26 cellular contexts compared by ENCODE assay signal in genomic region chr15:75943713-75944215, GRCh38. TPM values are rescaled to one million over a fixed set of nuclear protein-coding genes. Genes with fewer than 3 reads are reported as not detected.
DNase-seq lines count a peak whose midpoint lies in the region; ATAC-seq, FAIRE-seq and TF ChIP-seq lines count a peak whose summit lies in the region.
"Had no signal": no experiment of that assay in that cellular context is flagged by ENCODE, and none has a peak within 500 bp of the region (broad histone marks: within the 10 kb centered on the region; RNA-seq: fewer than 3 reads in every experiment).

No MANE protein-coding gene starts in this region.

- FAIRE-seq in A549 (lab: Jason Lieb, UNC): no peak
- FAIRE-seq: GM12891 had no signal

- no peak overlapping the region for H3K9ac ChIP-seq in GM23248

- no peaks in the 10 kb centered on the region for H3K9me3 ChIP-seq in A549
- H3K9me3 ChIP-seq in GM23248 (ENCODE audit: low read depth): no peaks in the 10 kb centered on the region
- H3K9me3 ChIP-seq: adrenal gland had no signal

- H3K36me3 ChIP-seq in GM23248 (ENCODE audit: low read depth): peaks cover 11% of the 10 kb centered on the region; the same call in 1 of the 2 replicates
- H3K36me3 ChIP-seq: adrenal gland, BE2C had no signal

- no peak for TF ChIP-seq EP300 in A549 (IDR thresholded peaks at IDR 0.05)

- no peaks in the 10 kb centered on the region for H3K9me2 ChIP-seq in GM23248 (ENCODE audit: insufficient read depth)

- peaks cover 75% of the 10 kb centered on the region for H3F3A ChIP-seq in GM23248 (ENCODE audit: insufficient read depth)

- no peaks in the 10 kb centered on the region for H3K79me2 ChIP-seq in GM23248 (ENCODE audit: insufficient read depth)
- H3K79me2 ChIP-seq: hepatocyte had no signal

- 0 out of 2 replicates have a peak, but pooled peaks cover under 1% of the 10 kb centered on the region for H4K20me1 ChIP-seq in GM23248 (ENCODE audit: insufficient read depth)

- no peak for TF ChIP-seq POLR2A in A549 (IDR thresholded peaks at IDR 0.05; ENCODE audit: low read length)

- TF ChIP-seq CTCF in A549 (IDR thresholded peaks at IDR 0.05) (no peak), fibroblast of mammary gland (conservative IDR thresholded peaks at IDR 0.05; ENCODE audit: control insufficient read depth, insufficient read depth, low read depth, low read length) (no peak), GM13976 (IDR thresholded peaks at IDR 0.05; ENCODE audit: borderline replicate concordance, control extremely low read depth, extremely low read depth, insufficient read depth, missing control alignments) (no peak)

- WGBS in A549 (ENCODE audit: missing lambda C conversion rate): 79% methylated on average over 1 of the region's 1 CpG
- WGBS in GM23248 (ENCODE audit: low coverage in 1 of 2, low lambda C conversion rate in 2 of 2, missing lambda C conversion rate in 2 of 2), 2 experiments: 94 to 97% methylated on average over 1 of the region's 1 CpG

- DNase-seq in A549 (ENCODE audit: low read depth in 1 of 2, low spot score in 1 of 2) (no peak), GM23248 (peak; percentile 36), OCI-M1 (lab: John Stamatoyannopoulos, UW) (peak; percentile 4), fibroblast of mammary gland (ENCODE audit: low read depth) (peak; percentile 12), GM13976 (ENCODE audit: low spot score) (no peak)
- no peak for DNase-seq in activated CD8-positive, alpha-beta memory T cell treated with anti-CD3 and anti-CD28 coated beads for 24 hours
- DNase-seq in stimulated activated CD4-positive, alpha-beta T cell treated with anti-CD3 and anti-CD28 coated beads, Interleukin-1b, Interleukin-23, amount 100 ng/mL, for 48 hours: no peak
- DNase-seq: ACHN; activated CD4-positive, alpha-beta T cell treated with anti-CD3 and anti-CD28 coated beads, Interleukin-2, amount 50 U/mL, for 48 hours; activated CD4-positive, CD25-positive, alpha-beta regulatory T cell treated with anti-CD3 and anti-CD28 coated beads, Interleukin-2, amount 50 U/mL, for 72 hours; activated naive CD4-positive, alpha-beta T cell; activated T-cell treated with anti-CD3 and anti-CD28 coated beads, Interleukin-2, amount 50 U/mL, for 72 hours; adrenal gland; BE2C; CD8-positive, alpha-beta T cell; H9; left cardiac atrium; NCI-H1048; NCI-H1694; NCI-H748 treated with DMSO at 0.1 percent for 48 hours; stimulated activated naive CD4-positive, alpha-beta T cell treated with Interleukin-2 at 50 U/mL for 16 hours; T-helper 2 cell had no signal

- no peak overlapping the region for H2AFZ ChIP-seq in GM23248
- H2AFZ ChIP-seq: hepatocyte had no signal

- ATAC-seq in A549: peak; percentile 18 to 25; a peak in 4 of 6 replicates
- ATAC-seq: activated T-cell treated with anti-CD3 and anti-CD28 coated beads, Interleukin-2, amount 50 U/mL, for 72 hours; CD8-positive, alpha-beta T cell; left cardiac atrium had no signal

- H3K4me2 ChIP-seq in A549 (no peak overlapping the region), GM23248 (ENCODE audit: unreplicated experiment) (peak overlapping the region; percentile 20)
- H3K4me2 ChIP-seq: hepatocyte had no signal

- H3K27ac ChIP-seq in A549: no peak overlapping the region
- no peak overlapping the region for H3K27ac ChIP-seq in GM23248
- H3K27ac ChIP-seq: adrenal gland, hepatocyte, SK-N-MC, skin epidermis had no signal

- no peak overlapping the region for H3K4me3 ChIP-seq in A549
- H3K4me3 ChIP-seq in GM23248: no peak overlapping the region
- H3K4me3 ChIP-seq in fibroblast of mammary gland (ENCODE audit: control insufficient read depth, low read depth, low read length): no peak overlapping the region
- H3K4me3 ChIP-seq: adrenal gland, hepatocyte, SK-N-MC, skin epidermis had no signal

- no peak for TF ChIP-seq RAD21 in A549 (conservative IDR thresholded peaks at IDR 0.05 in 1 of 2, IDR thresholded peaks at IDR 0.05 in 1 of 2)

- H3K27me3 ChIP-seq in GM23248 (replicated peaks; ENCODE audit: insufficient read depth): no peaks in the 10 kb centered on the region
- H3K27me3 ChIP-seq: adrenal gland, hepatocyte had no signal

- POLR2A ChIA-PET in A549 (lab: Yijun Ruan, JAX): no interaction called here

- in situ Hi-C loops in GM23248 (cut with MboI): no loop called here
- in situ Hi-C loops in GM13976 (cut with MboI; ENCODE audit: low sequenced_read_pairs, unreplicated experiment): no loop called here

- CTCF ChIA-PET in A549 (lab: Yijun Ruan, JAX): interaction anchor here (1.3 kb wide), 1 partner anchor 11 kb away, joined by 4 read pairs; no protein-coding TSS in a partner anchor

- H3K4me1 ChIP-seq in A549 (0 out of 3 replicates have a peak, but pooled peaks cover 4% of the 10 kb centered on the region), GM23248 (ENCODE audit: insufficient read depth) (peaks cover 37% of the 10 kb centered on the region)
- H3K4me1 ChIP-seq: adrenal gland, BE2C had no signal

TF ChIP-seq in A549, 52 proteins besides CTCF, POLR2A, EP300 and RAD21 (continues in another document):
- TF ChIP-seq HES2 (IDR thresholded peaks at IDR 0.05) (no peak), HMGXB4 (CRISPR knock-in tag; IDR thresholded peaks at IDR 0.05; ENCODE audit: borderline replicate concordance) (no peak), HDAC2 (IDR thresholded peaks at IDR 0.05) (no peak), USF2 (IDR thresholded peaks at IDR 0.05) (no peak), ZNF302 (CRISPR knock-in tag; IDR thresholded peaks at IDR 0.05) (no peak), HOXB5 (CRISPR knock-in tag; IDR thresholded peaks at IDR 0.05) (no peak), HEYL (CRISPR knock-in tag; IDR thresholded peaks at IDR 0.05) (no peak), JUNB (IDR thresholded peaks at IDR 0.05) (no peak), ZFP36 (IDR thresholded peaks at IDR 0.05; ENCODE audit: borderline replicate concordance, partially characterized antibody) (no peak), SREBF2 (IDR thresholded peaks at IDR 0.05) (no peak), ESRRA (IDR thresholded peaks at IDR 0.05; ENCODE audit: borderline replicate concordance, low read length) (no peak), HOXA7 (CRISPR knock-in tag; IDR thresholded peaks at IDR 0.05) (no peak), BHLHE40 (IDR thresholded peaks at IDR 0.05; ENCODE audit: low read depth, low read length) (no peak), KDM5A (IDR thresholded peaks at IDR 0.05) (no peak), CBX8 (IDR thresholded peaks at IDR 0.05) (no peak), REST (IDR thresholded peaks at IDR 0.05) (no peak)

RNA-seq across cellular contexts. Expression of gene FBXO22, which starts 40.1 kb away (rescaled TPM):
- polyA plus RNA-seq in A549 (2011; rRNA removed) (123 and 133 TPM in 2 replicates), A549 (2017; fragmentation: RNase III; extraction: RNeasy Plus Mini Kit Qiagen cat#74134 plus additional on column Dnase treatment) (74.6 to 76.2 TPM (median 75.1 TPM) in 3 replicates), GM23248 (2016; fragmentation: Nextera tagmentation; extraction: Ambion mirVana) (49.8 and 56.1 TPM in 2 replicates)
- 53.2 and 59.2 TPM in 2 replicates for polyA plus RNA-seq in A549 (2012; cell fraction: cytosol; rRNA removed)
- 30.1 and 32.7 TPM in 2 replicates for polyA plus RNA-seq in A549 (2012; cell fraction: nucleus; rRNA removed)
- 81.7 and 82.0 TPM in 2 replicates for polyA minus RNA-seq in A549 (2011; rRNA and poly(A)+ RNA removed)
- 35.7 and 37.8 TPM in 2 replicates for total RNA-seq in GM23248 (2014; rRNA removed; shearing (Covaris generic))

Comparison
In these comparisons a context has a peak if more than half of its experiments do, and no peak if none do; other contexts are left out.
1. DNase-seq: peak in GM23248 (single experiment), OCI-M1 (single experiment) and fibroblast of mammary gland (single experiment); none in A549 (0 of 2), activated CD8-positive, alpha-beta memory T cell treated with anti-CD3 and anti-CD28 coated beads for 24 hours (single experiment), stimulated activated CD4-positive, alpha-beta T cell treated with anti-CD3 and anti-CD28 coated beads, Interleukin-1b, Interleukin-23, amount 100 ng/mL, for 48 hours (single experiment) and GM13976 (single experiment).